In the genomic region with DNA sequence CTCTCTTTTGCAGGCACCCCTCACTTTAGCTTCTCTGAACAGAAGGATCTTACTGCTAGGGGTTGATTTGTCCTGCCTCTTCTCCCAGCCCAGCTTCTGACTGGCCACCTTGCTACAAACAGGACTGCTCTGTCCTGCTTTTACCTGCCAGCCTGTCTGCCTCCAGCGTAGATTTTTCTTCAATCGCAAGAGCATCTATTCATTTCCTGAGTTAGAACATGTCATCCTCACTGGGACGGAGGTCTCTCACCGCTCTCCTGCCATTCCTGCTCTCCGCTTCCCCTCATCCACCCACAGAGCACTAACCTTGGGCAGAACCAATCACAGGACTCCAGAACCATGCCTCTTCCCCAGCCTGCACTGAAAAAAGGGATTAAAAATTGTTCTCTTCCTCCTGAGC, we compare ENCODE assay signal across 1 cellular context.
TF ChIP-seq lines count a peak whose summit lies in the region.

No MANE protein-coding gene starts in this region.

TF ChIP-seq in H1, 55 proteins besides CTCF, POLR2A, EP300 and RAD21:
- TF ChIP-seq, protein P1, sequence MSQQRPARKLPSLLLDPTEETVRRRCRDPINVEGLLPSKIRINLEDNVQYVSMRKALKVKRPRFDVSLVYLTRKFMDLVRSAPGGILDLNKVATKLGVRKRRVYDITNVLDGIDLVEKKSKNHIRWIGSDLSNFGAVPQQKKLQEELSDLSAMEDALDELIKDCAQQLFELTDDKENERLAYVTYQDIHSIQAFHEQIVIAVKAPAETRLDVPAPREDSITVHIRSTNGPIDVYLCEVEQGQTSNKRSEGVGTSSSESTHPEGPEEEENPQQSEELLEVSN (IDR thresholded peaks at IDR 0.05) = no peak
- no peak for TF ChIP-seq EGR1 (IDR thresholded peaks at IDR 0.05; ENCODE audit: borderline replicate concordance, low read depth, low read length)
- no peak for TF ChIP-seq TAF1 (IDR thresholded peaks at IDR 0.05; ENCODE audit: low read depth, low read length)
- no peak for TF ChIP-seq BCL11A (IDR thresholded peaks at IDR 0.05; ENCODE audit: low read depth in 2 of 2, low read length in 2 of 2)
- TF ChIP-seq CTBP2 (IDR thresholded peaks at IDR 0.05; ENCODE audit: borderline replicate concordance, insufficient read depth, insufficient read length, low read length) = no peak
- TF ChIP-seq SRF (IDR thresholded peaks at IDR 0.05; ENCODE audit: low read depth, low read length) = no peak
- no peak for TF ChIP-seq ZNF274 (IDR thresholded peaks at IDR 0.05; ENCODE audit: borderline replicate concordance, extremely low read depth, low read length)
TF ChIP-seq in H1: peak in this region for 0.
